8 cellular contexts compared by ENCODE assay signal in genomic region chr3:41961750-41962679, GRCh38. TPM values are rescaled to one million over a fixed set of nuclear protein-coding genes. Genes with fewer than 3 reads are reported as not detected.
DNase-seq lines count a peak whose midpoint lies in the region; ATAC-seq, FAIRE-seq and TF ChIP-seq lines count a peak whose summit lies in the region.

TSS of gene ULK4 (minus strand) at chr3:41962103. CDS start at chr3:41954759, 7,344 bp downstream.

- no peak for TF ChIP-seq CTCF in right atrium auricular region (IDR thresholded peaks at IDR 0.05)
- TF ChIP-seq CTCF in psoas muscle (IDR thresholded peaks at IDR 0.05) = no peak

- H3K36me3 ChIP-seq in right atrium auricular region (no peaks in the 10 kb centered on the region), psoas muscle (ENCODE audit: insufficient read depth in 1 of 2, low read depth in 1 of 2) (no peaks in the 10 kb centered on the region)

- H3K27ac ChIP-seq in right atrium auricular region (peak within 1 kb of the TSS; percentile 61 to 78), psoas muscle (peak within 1 kb of the TSS; percentile 66)

- FAIRE-seq in urothelium cell line (lab: Jason Lieb, UNC) = peak; percentile 69

- H3K9me3 ChIP-seq in right atrium auricular region (no peaks in the 10 kb centered on the region), psoas muscle (no peaks in the 10 kb centered on the region)

- H3K27me3 ChIP-seq in right atrium auricular region (no peaks in the 10 kb centered on the region), psoas muscle (ENCODE audit: insufficient read depth in 3 of 3, low read length in 2 of 3) (no peaks in the 10 kb centered on the region)

- H3K4me3 ChIP-seq in right atrium auricular region (peak within 1 kb of the TSS; percentile 77 to 95), psoas muscle (peak within 1 kb of the TSS; percentile 89)

- DNase-seq in NCI-H1694 treated with DMSO at 0.1 percent for 48 hours (lab: John Stamatoyannopoulos, UW) (peak; percentile 83), T-helper 2 cell (peak; percentile 82 to 99 (median 91)), anterior cingulate cortex (lab: John Stamatoyannopoulos, UW) (peak; percentile 80 to 100 (median 98)), right atrium auricular region (ENCODE audit: low spot score) (peak; percentile 98), psoas muscle (peak; percentile 97 to 99), urothelium cell line (ENCODE audit: low spot score) (peak; percentile 95)

- H3K4me1 ChIP-seq in right atrium auricular region (peaks cover 0 to 12% of the 10 kb centered on the region in 2 donors), psoas muscle (peaks cover 5% of the 10 kb centered on the region)

- ATAC-seq in HG02885 (IDR thresholded peaks at IDR 0.05; ENCODE audit: poor library complexity, unreplicated experiment) = peak; percentile 95
- peak; percentile 98 to 99 (median 98) for ATAC-seq in psoas muscle

- TF ChIP-seq POLR2A in GM15510 (IDR thresholded peaks at IDR 0.05; ENCODE audit: borderline replicate concordance, extremely low read depth, insufficient read length) = peak; percentile 51

- intact Hi-C loops in psoas muscle (cut with DNase I) = loop anchor here (5.0 kb wide), 3 partner anchors 50 to 880 kb away; no protein-coding TSS in a partner anchor

- WGBS in psoas muscle, 3 donors = 0% methylated on average over 58 of the region's 58 CpGs

RNA-seq across cellular contexts. Expression of gene ULK4, which starts in this region (rescaled TPM):
- total RNA-seq in right atrium auricular region (10 to 100 TPM in 1 of 2 donors, 1 to 10 TPM in 1; 7.1 to 10.1 TPM), psoas muscle (1 to 10 TPM in 2 of 4 donors, under 1 TPM in 2; 0.86 to 3.2 (median 0.99) TPM)
- polyA plus RNA-seq in psoas muscle = 1 to 10 TPM in 2 of 3 donors, under 1 TPM in 1; 0.61 to 1.1 (median 1.0) TPM

Comparison
In these comparisons a context has a peak if more than half of its experiments do, and no peak if none do; other contexts are left out.
1. Peak in every context shown above with its lines: DNase-seq, ATAC-seq, H3K4me3 ChIP-seq and H3K27ac ChIP-seq.